Comparison of ENCODE assay signal across 1 cellular context in the genomic region with DNA sequence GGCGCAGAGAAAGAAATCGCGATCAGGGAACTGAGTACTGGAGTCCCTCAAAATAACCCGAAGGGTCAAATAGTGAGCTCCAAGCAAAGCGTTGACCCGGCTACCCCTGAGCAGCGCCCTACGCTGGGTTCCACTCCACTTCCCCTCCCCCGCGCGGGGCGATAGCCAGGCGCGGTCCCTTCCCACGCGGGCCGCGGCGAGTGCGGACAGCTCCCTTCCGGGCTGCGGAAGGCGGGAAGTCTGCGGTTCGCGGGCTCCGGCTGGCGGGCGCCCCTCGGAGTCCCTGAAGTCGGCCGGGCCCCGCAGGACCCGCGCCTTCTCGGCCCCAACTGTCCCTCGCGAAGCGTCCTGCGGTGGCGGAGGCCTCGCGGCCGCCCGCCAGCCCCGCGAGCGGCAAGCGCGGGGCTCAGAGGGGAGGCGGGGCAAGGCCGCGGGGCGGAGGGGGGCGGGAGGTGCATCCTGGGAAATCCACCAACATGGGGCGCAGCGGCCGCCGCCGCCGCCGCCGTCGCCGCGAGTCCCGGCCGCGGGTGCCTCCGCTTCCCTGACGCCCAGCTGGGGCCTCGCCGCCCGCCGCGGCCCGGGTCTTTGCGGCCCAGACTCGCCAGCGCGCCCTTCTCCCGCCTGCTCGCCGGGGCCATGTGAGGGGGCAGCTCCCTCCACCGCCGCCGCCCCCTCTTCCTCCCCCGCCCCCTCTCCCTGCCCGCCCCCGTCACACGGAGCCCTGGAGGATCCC.
TF ChIP-seq lines count a peak whose summit lies in the region.

A gene (plus strand): TSS at position 457 of the 736 bp plus-strand sequence. CDS start 315 bp downstream, outside the sequence.

TF ChIP-seq in K562, 482 proteins besides CTCF, POLR2A, EP300 and RAD21 (continued from another document and continues in another):
- TF ChIP-seq MED1 (CRISPR knock-in tag; IDR thresholded peaks at IDR 0.05; ENCODE audit: borderline replicate concordance): 0 out of 2 replicates have a peak, but pooled peaks have one; percentile 44
- TF ChIP-seq TAF1 (IDR thresholded peaks at IDR 0.05; ENCODE audit: control insufficient read depth, extremely low read depth, insufficient read depth, low read length, severe bottlenecking): peak; percentile 63
- TF ChIP-seq HEY1 (CRISPR knock-in tag; IDR thresholded peaks at IDR 0.05; ENCODE audit: borderline replicate concordance): no peak
- TF ChIP-seq XRCC5 (IDR thresholded peaks at IDR 0.05; ENCODE audit: low read depth, low read length): no peak
- TF ChIP-seq TAF9B (IDR thresholded peaks at IDR 0.05; ENCODE audit: partially characterized antibody): peak; percentile 25
- TF ChIP-seq FOXK2 (conservative IDR thresholded peaks at IDR 0.05 in 1 of 2, IDR thresholded peaks at IDR 0.05 in 1 of 2; ENCODE audit: low read depth in 2 of 2): no peak
- TF ChIP-seq, protein P1, sequence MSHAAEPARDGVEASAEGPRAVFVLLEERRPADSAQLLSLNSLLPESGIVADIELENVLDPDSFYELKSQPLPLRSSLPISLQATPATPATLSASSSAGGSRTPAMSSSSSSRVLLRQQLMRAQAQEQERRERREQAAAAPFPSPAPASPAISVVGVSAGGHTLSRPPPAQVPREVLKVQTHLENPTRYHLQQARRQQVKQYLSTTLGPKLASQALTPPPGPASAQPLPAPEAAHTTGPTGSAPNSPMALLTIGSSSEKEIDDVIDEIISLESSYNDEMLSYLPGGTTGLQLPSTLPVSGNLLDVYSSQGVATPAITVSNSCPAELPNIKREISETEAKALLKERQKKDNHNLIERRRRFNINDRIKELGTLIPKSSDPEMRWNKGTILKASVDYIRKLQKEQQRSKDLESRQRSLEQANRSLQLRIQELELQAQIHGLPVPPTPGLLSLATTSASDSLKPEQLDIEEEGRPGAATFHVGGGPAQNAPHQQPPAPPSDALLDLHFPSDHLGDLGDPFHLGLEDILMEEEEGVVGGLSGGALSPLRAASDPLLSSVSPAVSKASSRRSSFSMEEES (CRISPR knock-in tag; IDR thresholded peaks at IDR 0.05): no peak
- TF ChIP-seq IRF2 (CRISPR knock-in tag; IDR thresholded peaks at IDR 0.05): no peak
- TF ChIP-seq, protein P2, sequence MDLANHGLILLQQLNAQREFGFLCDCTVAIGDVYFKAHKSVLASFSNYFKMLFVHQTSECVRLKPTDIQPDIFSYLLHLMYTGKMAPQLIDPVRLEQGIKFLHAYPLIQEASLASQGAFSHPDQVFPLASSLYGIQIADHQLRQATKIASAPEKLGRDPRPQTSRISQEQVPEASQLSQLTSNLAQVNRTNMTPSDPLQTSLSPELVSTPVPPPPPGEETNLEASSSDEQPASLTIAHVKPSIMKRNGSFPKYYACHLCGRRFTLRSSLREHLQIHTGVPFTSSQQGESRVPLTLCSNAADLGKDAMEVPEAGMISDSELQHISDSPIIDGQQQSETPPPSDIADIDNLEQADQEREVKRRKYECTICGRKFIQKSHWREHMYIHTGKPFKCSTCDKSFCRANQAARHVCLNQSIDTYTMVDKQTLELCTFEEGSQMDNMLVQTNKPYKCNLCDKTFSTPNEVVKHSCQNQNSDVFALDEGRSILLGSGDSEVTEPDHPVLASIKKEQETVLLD (IDR thresholded peaks at IDR 0.05): peak; percentile 48; the same call in 1 of the 2 replicates
- TF ChIP-seq CHD1 (IDR thresholded peaks at IDR 0.05; ENCODE audit: low read length): peak; percentile 71
- TF ChIP-seq SAFB (IDR thresholded peaks at IDR 0.05; ENCODE audit: borderline replicate concordance, low read depth, low read length): peak; percentile 95
- TF ChIP-seq KLF13 (tag; IDR thresholded peaks at IDR 0.05; ENCODE audit: borderline replicate concordance, low read depth): no peak
- TF ChIP-seq ZNF830 (CRISPR knock-in tag; IDR thresholded peaks at IDR 0.05): no peak
- TF ChIP-seq, protein P3, sequence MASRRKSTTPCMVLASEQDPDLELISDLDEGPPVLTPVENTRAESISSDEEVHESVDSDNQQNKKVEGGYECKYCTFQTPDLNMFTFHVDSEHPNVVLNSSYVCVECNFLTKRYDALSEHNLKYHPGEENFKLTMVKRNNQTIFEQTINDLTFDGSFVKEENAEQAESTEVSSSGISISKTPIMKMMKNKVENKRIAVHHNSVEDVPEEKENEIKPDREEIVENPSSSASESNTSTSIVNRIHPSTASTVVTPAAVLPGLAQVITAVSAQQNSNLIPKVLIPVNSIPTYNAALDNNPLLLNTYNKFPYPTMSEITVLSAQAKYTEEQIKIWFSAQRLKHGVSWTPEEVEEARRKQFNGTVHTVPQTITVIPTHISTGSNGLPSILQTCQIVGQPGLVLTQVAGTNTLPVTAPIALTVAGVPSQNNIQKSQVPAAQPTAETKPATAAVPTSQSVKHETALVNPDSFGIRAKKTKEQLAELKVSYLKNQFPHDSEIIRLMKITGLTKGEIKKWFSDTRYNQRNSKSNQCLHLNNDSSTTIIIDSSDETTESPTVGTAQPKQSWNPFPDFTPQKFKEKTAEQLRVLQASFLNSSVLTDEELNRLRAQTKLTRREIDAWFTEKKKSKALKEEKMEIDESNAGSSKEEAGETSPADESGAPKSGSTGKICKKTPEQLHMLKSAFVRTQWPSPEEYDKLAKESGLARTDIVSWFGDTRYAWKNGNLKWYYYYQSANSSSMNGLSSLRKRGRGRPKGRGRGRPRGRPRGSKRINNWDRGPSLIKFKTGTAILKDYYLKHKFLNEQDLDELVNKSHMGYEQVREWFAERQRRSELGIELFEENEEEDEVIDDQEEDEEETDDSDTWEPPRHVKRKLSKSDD (conservative IDR thresholded peaks at IDR 0.05; ENCODE audit: low read length): no peak
- no peak for TF ChIP-seq ELF4 (CRISPR knock-in tag; IDR thresholded peaks at IDR 0.05)
- TF ChIP-seq TBP (optimal IDR thresholded peaks at IDR 0.05; ENCODE audit: low read depth, low read length): peak; percentile 43
- TF ChIP-seq ATF1 (CRISPR knock-in tag; IDR thresholded peaks at IDR 0.05): no peak
- TF ChIP-seq ATF1 (tag; IDR thresholded peaks at IDR 0.05): peak; percentile 66
- TF ChIP-seq, protein P4, sequence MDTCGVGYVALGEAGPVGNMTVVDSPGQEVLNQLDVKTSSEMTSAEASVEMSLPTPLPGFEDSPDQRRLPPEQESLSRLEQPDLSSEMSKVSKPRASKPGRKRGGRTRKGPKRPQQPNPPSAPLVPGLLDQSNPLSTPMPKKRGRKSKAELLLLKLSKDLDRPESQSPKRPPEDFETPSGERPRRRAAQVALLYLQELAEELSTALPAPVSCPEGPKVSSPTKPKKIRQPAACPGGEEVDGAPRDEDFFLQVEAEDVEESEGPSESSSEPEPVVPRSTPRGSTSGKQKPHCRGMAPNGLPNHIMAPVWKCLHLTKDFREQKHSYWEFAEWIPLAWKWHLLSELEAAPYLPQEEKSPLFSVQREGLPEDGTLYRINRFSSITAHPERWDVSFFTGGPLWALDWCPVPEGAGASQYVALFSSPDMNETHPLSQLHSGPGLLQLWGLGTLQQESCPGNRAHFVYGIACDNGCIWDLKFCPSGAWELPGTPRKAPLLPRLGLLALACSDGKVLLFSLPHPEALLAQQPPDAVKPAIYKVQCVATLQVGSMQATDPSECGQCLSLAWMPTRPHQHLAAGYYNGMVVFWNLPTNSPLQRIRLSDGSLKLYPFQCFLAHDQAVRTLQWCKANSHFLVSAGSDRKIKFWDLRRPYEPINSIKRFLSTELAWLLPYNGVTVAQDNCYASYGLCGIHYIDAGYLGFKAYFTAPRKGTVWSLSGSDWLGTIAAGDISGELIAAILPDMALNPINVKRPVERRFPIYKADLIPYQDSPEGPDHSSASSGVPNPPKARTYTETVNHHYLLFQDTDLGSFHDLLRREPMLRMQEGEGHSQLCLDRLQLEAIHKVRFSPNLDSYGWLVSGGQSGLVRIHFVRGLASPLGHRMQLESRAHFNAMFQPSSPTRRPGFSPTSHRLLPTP (IDR thresholded peaks at IDR 0.05; ENCODE audit: borderline replicate concordance, extremely low read depth, insufficient read length): no peak
- peak; percentile 85 for TF ChIP-seq CCNT2 (IDR thresholded peaks at IDR 0.05; ENCODE audit: borderline replicate concordance, extremely low read depth, insufficient read length, low read depth, low read length)
- TF ChIP-seq, protein P5, sequence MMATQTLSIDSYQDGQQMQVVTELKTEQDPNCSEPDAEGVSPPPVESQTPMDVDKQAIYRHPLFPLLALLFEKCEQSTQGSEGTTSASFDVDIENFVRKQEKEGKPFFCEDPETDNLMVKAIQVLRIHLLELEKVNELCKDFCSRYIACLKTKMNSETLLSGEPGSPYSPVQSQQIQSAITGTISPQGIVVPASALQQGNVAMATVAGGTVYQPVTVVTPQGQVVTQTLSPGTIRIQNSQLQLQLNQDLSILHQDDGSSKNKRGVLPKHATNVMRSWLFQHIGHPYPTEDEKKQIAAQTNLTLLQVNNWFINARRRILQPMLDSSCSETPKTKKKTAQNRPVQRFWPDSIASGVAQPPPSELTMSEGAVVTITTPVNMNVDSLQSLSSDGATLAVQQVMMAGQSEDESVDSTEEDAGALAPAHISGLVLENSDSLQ (IDR thresholded peaks at IDR 0.05): no peak
- TF ChIP-seq, protein P6, sequence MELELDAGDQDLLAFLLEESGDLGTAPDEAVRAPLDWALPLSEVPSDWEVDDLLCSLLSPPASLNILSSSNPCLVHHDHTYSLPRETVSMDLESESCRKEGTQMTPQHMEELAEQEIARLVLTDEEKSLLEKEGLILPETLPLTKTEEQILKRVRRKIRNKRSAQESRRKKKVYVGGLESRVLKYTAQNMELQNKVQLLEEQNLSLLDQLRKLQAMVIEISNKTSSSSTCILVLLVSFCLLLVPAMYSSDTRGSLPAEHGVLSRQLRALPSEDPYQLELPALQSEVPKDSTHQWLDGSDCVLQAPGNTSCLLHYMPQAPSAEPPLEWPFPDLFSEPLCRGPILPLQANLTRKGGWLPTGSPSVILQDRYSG (tag; conservative IDR thresholded peaks at IDR 0.05; ENCODE audit: low read depth): no peak
- no peak for TF ChIP-seq ZNF347 (CRISPR knock-in tag; IDR thresholded peaks at IDR 0.05; ENCODE audit: low read depth)
- TF ChIP-seq ADNP (tag; IDR thresholded peaks at IDR 0.05): no peak
- peak in 1 of 2 experiments; percentile 56; a peak in 2 of 4 replicates for TF ChIP-seq ETV6 (IDR thresholded peaks at IDR 0.05; ENCODE audit: borderline replicate concordance in 1 of 2, low read depth in 2 of 2, low read length in 1 of 2)
- no peak for TF ChIP-seq ETV6 (CRISPR knock-in tag; IDR thresholded peaks at IDR 0.05; ENCODE audit: borderline replicate concordance)
- TF ChIP-seq, protein P7, sequence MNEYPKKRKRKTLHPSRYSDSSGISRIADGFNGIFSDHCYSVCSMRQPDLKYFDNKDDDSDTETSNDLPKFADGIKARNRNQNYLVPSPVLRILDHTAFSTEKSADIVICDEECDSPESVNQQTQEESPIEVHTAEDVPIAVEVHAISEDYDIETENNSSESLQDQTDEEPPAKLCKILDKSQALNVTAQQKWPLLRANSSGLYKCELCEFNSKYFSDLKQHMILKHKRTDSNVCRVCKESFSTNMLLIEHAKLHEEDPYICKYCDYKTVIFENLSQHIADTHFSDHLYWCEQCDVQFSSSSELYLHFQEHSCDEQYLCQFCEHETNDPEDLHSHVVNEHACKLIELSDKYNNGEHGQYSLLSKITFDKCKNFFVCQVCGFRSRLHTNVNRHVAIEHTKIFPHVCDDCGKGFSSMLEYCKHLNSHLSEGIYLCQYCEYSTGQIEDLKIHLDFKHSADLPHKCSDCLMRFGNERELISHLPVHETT (CRISPR knock-in tag; conservative IDR thresholded peaks at IDR 0.05 in 1 of 2, IDR thresholded peaks at IDR 0.05 in 1 of 2): peak in 1 of 2 experiments; percentile 74; a peak in 1 of 4 replicates
- TF ChIP-seq, protein P8, sequence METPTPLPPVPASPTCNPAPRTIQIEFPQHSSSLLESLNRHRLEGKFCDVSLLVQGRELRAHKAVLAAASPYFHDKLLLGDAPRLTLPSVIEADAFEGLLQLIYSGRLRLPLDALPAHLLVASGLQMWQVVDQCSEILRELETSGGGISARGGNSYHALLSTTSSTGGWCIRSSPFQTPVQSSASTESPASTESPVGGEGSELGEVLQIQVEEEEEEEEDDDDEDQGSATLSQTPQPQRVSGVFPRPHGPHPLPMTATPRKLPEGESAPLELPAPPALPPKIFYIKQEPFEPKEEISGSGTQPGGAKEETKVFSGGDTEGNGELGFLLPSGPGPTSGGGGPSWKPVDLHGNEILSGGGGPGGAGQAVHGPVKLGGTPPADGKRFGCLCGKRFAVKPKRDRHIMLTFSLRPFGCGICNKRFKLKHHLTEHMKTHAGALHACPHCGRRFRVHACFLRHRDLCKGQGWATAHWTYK (CRISPR knock-in tag; IDR thresholded peaks at IDR 0.05): 0 out of 2 replicates have a peak, but pooled peaks have one; percentile 76
- no peak for TF ChIP-seq ZKSCAN8 (CRISPR knock-in tag; IDR thresholded peaks at IDR 0.05)
- TF ChIP-seq HOXB6 (CRISPR knock-in tag; IDR thresholded peaks at IDR 0.05; ENCODE audit: borderline replicate concordance): no peak
- TF ChIP-seq NR2C2 (CRISPR knock-in tag; IDR thresholded peaks at IDR 0.05): no peak
- peak; percentile 82 for TF ChIP-seq NR2C2 (tag; IDR thresholded peaks at IDR 0.05)
- TF ChIP-seq, protein P9, sequence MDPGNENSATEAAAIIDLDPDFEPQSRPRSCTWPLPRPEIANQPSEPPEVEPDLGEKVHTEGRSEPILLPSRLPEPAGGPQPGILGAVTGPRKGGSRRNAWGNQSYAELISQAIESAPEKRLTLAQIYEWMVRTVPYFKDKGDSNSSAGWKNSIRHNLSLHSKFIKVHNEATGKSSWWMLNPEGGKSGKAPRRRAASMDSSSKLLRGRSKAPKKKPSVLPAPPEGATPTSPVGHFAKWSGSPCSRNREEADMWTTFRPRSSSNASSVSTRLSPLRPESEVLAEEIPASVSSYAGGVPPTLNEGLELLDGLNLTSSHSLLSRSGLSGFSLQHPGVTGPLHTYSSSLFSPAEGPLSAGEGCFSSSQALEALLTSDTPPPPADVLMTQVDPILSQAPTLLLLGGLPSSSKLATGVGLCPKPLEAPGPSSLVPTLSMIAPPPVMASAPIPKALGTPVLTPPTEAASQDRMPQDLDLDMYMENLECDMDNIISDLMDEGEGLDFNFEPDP (CRISPR knock-in tag; IDR thresholded peaks at IDR 0.05): no peak
- TF ChIP-seq ZNF589 (CRISPR knock-in tag; IDR thresholded peaks at IDR 0.05; ENCODE audit: low read depth): no peak
- peak; percentile 42; the same call in 1 of the 2 replicates for TF ChIP-seq SMARCC2 (IDR thresholded peaks at IDR 0.05; ENCODE audit: low read depth)
- 0 out of 2 replicates have a peak, but pooled peaks have one; percentile 18 for TF ChIP-seq HCFC1 (IDR thresholded peaks at IDR 0.05; ENCODE audit: low read depth, low read length)
- no peak for TF ChIP-seq HDAC6 (IDR thresholded peaks at IDR 0.05; ENCODE audit: low read depth, low read length)
- no peak for TF ChIP-seq MAFK (IDR thresholded peaks at IDR 0.05; ENCODE audit: low read length)
- TF ChIP-seq, protein P10, sequence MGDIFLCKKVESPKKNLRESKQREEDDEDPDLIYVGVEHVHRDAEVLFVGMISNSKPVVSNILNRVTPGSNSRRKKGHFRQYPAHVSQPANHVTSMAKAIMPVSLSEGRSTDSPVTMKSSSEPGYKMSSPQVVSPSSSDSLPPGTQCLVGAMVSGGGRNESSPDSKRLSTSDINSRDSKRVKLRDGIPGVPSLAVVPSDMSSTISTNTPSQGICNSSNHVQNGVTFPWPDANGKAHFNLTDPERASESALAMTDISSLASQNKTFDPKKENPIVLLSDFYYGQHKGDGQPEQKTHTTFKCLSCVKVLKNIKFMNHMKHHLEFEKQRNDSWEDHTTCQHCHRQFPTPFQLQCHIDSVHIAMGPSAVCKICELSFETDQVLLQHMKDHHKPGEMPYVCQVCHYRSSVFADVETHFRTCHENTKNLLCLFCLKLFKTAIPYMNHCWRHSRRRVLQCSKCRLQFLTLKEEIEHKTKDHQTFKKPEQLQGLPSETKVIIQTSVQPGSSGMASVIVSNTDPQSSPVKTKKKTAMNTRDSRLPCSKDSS (IDR thresholded peaks at IDR 0.05; ENCODE audit: low read depth, partially characterized antibody): no peak
- TF ChIP-seq ZNF146 (CRISPR knock-in tag; IDR thresholded peaks at IDR 0.05; ENCODE audit: unreplicated experiment): no peak
